31 cellular contexts compared by ENCODE assay signal in genomic region chr9:14597171-14597799, GRCh38.
"Had no signal": no experiment of that assay in that cellular context is flagged by ENCODE, and none has a peak within 500 bp of the region (broad histone marks: within the 10 kb centered on the region; RNA-seq: fewer than 3 reads in every experiment).

No MANE protein-coding gene starts in this region.

- H3K27ac ChIP-seq: ascending aorta, breast epithelium, SJCRH30, SK-N-MC had no signal

- H3K9me3 ChIP-seq: SJCRH30 had no signal

- H3K27me3 ChIP-seq: ascending aorta, breast epithelium, SJCRH30 had no signal

- H3K36me3 ChIP-seq: breast epithelium, SJCRH30 had no signal

- H3K27me3 Mint-ChIP-seq: activated CD4-positive, alpha-beta T cell treated with anti-CD3 and anti-CD28 coated beads, Interleukin-2, amount 10 ng/mL, durations not matched to agents 24 days and 14 days; activated CD8-positive, alpha-beta T cell treated with anti-CD3 and anti-CD28 coated beads for 36 hours; activated naive CD8-positive, alpha-beta T cell treated with anti-CD3 and anti-CD28 coated beads for 36 hours; activated T-helper 17 cell treated with anti-CD3 and anti-CD28 coated beads, Interleukin-2, amount 50 U/mL, for 72 hours; IgD-negative memory B cell had no signal

- H3K27ac Mint-ChIP-seq: activated CD4-positive, alpha-beta T cell treated with anti-CD3 and anti-CD28 coated beads, Interleukin-2, amount 10 ng/mL, durations not matched to agents 24 days and 14 days; activated CD8-positive, alpha-beta T cell treated with anti-CD3 and anti-CD28 coated beads for 36 hours; activated naive CD8-positive, alpha-beta T cell treated with anti-CD3 and anti-CD28 coated beads for 36 hours; activated T-cell treated with anti-CD3 and anti-CD28 coated beads, Interleukin-2, amount 50 U/mL, for 72 hours; activated T-helper 17 cell treated with anti-CD3 and anti-CD28 coated beads, Interleukin-2, amount 50 U/mL, for 72 hours had no signal

- H3K4me1 ChIP-seq: ascending aorta, breast epithelium, SJCRH30 had no signal

- DNase-seq: activated CD4-positive, alpha-beta T cell treated with anti-CD3 and anti-CD28 coated beads, Interleukin-2, amount 10 ng/mL, durations not matched to agents 24 days and 14 days; activated CD4-positive, alpha-beta T cell treated with anti-CD3 and anti-CD28 coated beads, Interleukin-2, amount 50 U/mL, for 4 hours; activated CD8-positive, alpha-beta T cell treated with anti-CD3 and anti-CD28 coated beads for 36 hours; activated effector memory CD4-positive, alpha-beta T cell treated with anti-CD3 and anti-CD28 coated beads, Interleukin-2, amount 50 U/mL, for 16 hours; activated naive CD4-positive, alpha-beta T cell; activated naive CD4-positive, alpha-beta T cell treated with anti-CD3 and anti-CD28 coated beads, Interleukin-2, amount 50 U/mL, for 16 hours; activated naive CD8-positive, alpha-beta T cell treated with anti-CD3 and anti-CD28 coated beads for 36 hours; activated T-cell treated with anti-CD3 and anti-CD28 coated beads, Interleukin-2, amount 50 U/mL, for 1 hour; activated T-cell treated with anti-CD3 and anti-CD28 coated beads, Interleukin-2, amount 50 U/mL, for 72 hours; amniotic stem cell; Karpas-422; KBM-7; NCI-H1048; NCI-H1436 treated with DMSO at 0.1 percent for 48 hours; NCI-H1694 treated with DMSO at 0.1 percent for 48 hours; NCI-H2029; NCI-H2107; NCI-H2171 treated with DMSO at 0.1 percent for 48 hours; NCI-H2227 treated with DMSO at 0.1 percent for 48 hours; NCI-H446 treated with DMSO at 0.1 percent for 48 hours; NCI-H524; NCI-H69; SHP77; SJCRH30; T1000 had no signal

- H3K4me3 ChIP-seq: ascending aorta, breast epithelium, SJCRH30, SK-N-MC had no signal

- ATAC-seq: activated CD8-positive, alpha-beta T cell treated with anti-CD3 and anti-CD28 coated beads for 36 hours; activated T-cell treated with anti-CD3 and anti-CD28 coated beads, Interleukin-2, amount 50 U/mL, for 72 hours; activated T-helper 17 cell treated with anti-CD3 and anti-CD28 coated beads, Interleukin-2, amount 50 U/mL, for 72 hours; Panc1 had no signal

- H3K4me1 Mint-ChIP-seq: activated CD4-positive, alpha-beta T cell treated with anti-CD3 and anti-CD28 coated beads, Interleukin-2, amount 10 ng/mL, durations not matched to agents 24 days and 14 days; activated naive CD8-positive, alpha-beta T cell treated with anti-CD3 and anti-CD28 coated beads for 36 hours; activated T-helper 17 cell treated with anti-CD3 and anti-CD28 coated beads, Interleukin-2, amount 50 U/mL, for 72 hours had no signal

- H3K4me3 Mint-ChIP-seq: activated CD4-positive, alpha-beta T cell treated with anti-CD3 and anti-CD28 coated beads, Interleukin-2, amount 10 ng/mL, durations not matched to agents 24 days and 14 days; activated CD8-positive, alpha-beta T cell treated with anti-CD3 and anti-CD28 coated beads for 36 hours; activated naive CD8-positive, alpha-beta T cell treated with anti-CD3 and anti-CD28 coated beads for 36 hours; activated T-cell treated with anti-CD3 and anti-CD28 coated beads, Interleukin-2, amount 50 U/mL, for 72 hours; activated T-helper 17 cell treated with anti-CD3 and anti-CD28 coated beads, Interleukin-2, amount 50 U/mL, for 72 hours; IgD-negative memory B cell had no signal
